ENCODE assay signal across 1 cellular context in the genomic region with DNA sequence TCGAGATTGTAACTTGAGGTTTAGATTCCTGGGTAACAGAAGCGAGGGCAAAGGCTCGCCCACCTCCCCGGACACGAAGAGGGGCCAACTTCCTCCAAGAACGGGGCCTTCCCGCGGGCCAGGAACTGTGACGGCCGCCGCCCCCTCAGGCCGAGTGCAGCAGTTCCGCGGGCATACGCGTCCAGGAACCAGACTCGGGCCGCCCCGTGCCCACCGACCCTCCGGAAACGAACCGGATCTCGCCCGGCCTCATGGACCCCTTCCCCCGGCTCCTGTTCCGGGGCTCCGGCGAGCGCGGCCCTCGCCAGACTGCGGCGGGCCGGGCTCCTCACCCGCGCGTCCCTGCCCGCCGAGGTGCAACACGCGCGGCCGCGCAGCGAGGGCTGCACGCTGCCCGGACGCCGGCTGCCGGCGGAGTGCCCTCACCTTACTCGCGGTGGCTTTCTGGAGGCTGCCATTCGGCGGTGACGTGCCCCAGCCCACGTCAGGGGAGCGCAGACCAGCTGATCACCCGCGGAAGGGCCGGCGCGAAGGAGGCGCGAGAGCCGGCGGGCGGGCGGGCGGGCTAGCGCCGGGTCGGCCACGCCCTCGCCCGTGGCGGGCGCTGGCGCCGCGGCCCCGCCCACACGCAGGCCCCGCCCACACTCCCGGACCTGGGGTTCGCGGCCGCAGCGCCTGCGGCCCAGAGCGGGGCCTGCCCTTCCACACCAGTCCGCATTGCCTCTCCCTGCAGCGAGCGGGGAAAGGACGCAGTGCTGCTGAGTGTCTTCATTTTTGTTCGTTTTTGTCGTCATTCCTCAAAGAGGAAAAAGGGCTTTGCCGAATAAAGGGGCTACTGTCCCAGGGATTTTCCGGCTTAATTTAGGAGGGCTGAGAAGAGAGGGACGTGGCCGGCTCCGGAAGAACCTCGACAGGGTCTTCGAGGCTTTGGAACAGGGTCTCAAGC.
TF ChIP-seq lines count a peak whose summit lies in the region.

A gene (minus strand): TSS at position 536 of the 946 bp plus-strand sequence. CDS start 78 bp downstream, at position 458.

TF ChIP-seq in SK-N-SH, 30 proteins besides CTCF, POLR2A, EP300 and RAD21 (continued from another document):
- TF ChIP-seq, protein P1, sequence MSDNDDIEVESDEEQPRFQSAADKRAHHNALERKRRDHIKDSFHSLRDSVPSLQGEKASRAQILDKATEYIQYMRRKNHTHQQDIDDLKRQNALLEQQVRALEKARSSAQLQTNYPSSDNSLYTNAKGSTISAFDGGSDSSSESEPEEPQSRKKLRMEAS (IDR thresholded peaks at IDR 0.05; ENCODE audit: low read depth), result peak; percentile 44; the same call in 1 of the 2 replicates
- TF ChIP-seq NRF1 (IDR thresholded peaks at IDR 0.05; ENCODE audit: low read depth, low read length), result peak; percentile 40
- TF ChIP-seq TCF12 (IDR thresholded peaks at IDR 0.05), result no peak
- TF ChIP-seq CHD2 (IDR thresholded peaks at IDR 0.05; ENCODE audit: low read length, partially characterized antibody), result no peak
- TF ChIP-seq TAF1 (IDR thresholded peaks at IDR 0.05; ENCODE audit: borderline replicate concordance, low read depth, low read length), result peak; percentile 62
- no peak for TF ChIP-seq FOXJ3 (CRISPR knock-in tag; IDR thresholded peaks at IDR 0.05)
- peak; percentile 82 for TF ChIP-seq MXI1 (IDR thresholded peaks at IDR 0.05; ENCODE audit: low read depth, low read length)
- no peak for TF ChIP-seq GATA2 (CRISPR knock-in tag; IDR thresholded peaks at IDR 0.05)
